30 cellular contexts compared by ENCODE assay signal in genomic region chr18:51687845-51688585, GRCh38.
"Had no signal": no experiment of that assay in that cellular context is flagged by ENCODE, and none has a peak within 500 bp of the region (broad histone marks: within the 10 kb centered on the region; RNA-seq: fewer than 3 reads in every experiment).

No MANE protein-coding gene starts in this region.

- H3K4me3 ChIP-seq: SJCRH30, SK-N-MC had no signal

- H3K27me3 ChIP-seq: brain microvascular endothelial cell, SJCRH30 had no signal

- H3K9me3 ChIP-seq: SJCRH30 had no signal

- H3K4me1 ChIP-seq: SJCRH30 had no signal

- H3K27ac ChIP-seq: brain microvascular endothelial cell, SJCRH30, SK-N-MC had no signal

- H3K36me3 ChIP-seq: brain microvascular endothelial cell, SJCRH30 had no signal

- ATAC-seq: activated CD8-positive, alpha-beta T cell treated with anti-CD3 and anti-CD28 coated beads for 36 hours; activated T-cell treated with anti-CD3 and anti-CD28 coated beads, Interleukin-2, amount 50 U/mL, for 72 hours; activated T-helper 17 cell treated with anti-CD3 and anti-CD28 coated beads, Interleukin-2, amount 50 U/mL, for 72 hours had no signal

- DNase-seq: activated CD4-positive, alpha-beta T cell treated with anti-CD3 and anti-CD28 coated beads, Interleukin-2, amount 10 ng/mL, durations not matched to agents 24 days and 14 days; activated CD4-positive, alpha-beta T cell treated with anti-CD3 and anti-CD28 coated beads, Interleukin-2, amount 50 U/mL, for 4 hours; activated CD8-positive, alpha-beta T cell treated with anti-CD3 and anti-CD28 coated beads for 36 hours; activated effector memory CD4-positive, alpha-beta T cell treated with anti-CD3 and anti-CD28 coated beads, Interleukin-2, amount 50 U/mL, for 16 hours; activated naive CD4-positive, alpha-beta T cell; activated naive CD4-positive, alpha-beta T cell treated with anti-CD3 and anti-CD28 coated beads, Interleukin-2, amount 50 U/mL, for 16 hours; activated naive CD8-positive, alpha-beta T cell treated with anti-CD3 and anti-CD28 coated beads for 36 hours; activated T-cell treated with anti-CD3 and anti-CD28 coated beads, Interleukin-2, amount 50 U/mL, for 1 hour; activated T-cell treated with anti-CD3 and anti-CD28 coated beads, Interleukin-2, amount 50 U/mL, for 72 hours; amniotic stem cell; aorta; brain microvascular endothelial cell; central memory CD4-positive, alpha-beta T cell; NCI-H1105; NCI-H1417 treated with DMSO at 0.1 percent for 48 hours; NCI-H187 treated with DMSO at 0.1 percent for 48 hours; NCI-H2081; NCI-H2171 treated with DMSO at 0.1 percent for 48 hours; NCI-H2227 treated with DMSO at 0.1 percent for 48 hours; NCI-H446; NCI-H510A treated with DMSO at 0.1 percent for 48 hours; NCI-H526 treated with DMSO at 0.1 percent for 48 hours; NCI-H82; NK-92 treated with Interleukin-12 subunit alpha and Interleukin-12 subunit beta, amount 100 ng/mL, for 24 hours; OCI-M1; SHP77; SJCRH30; T1000 had no signal
